Comparison of ENCODE assay signal across 22 cellular contexts in genomic region chr2:50863856-50864255, GRCh38.
DNase-seq lines count a peak whose midpoint lies in the region; ATAC-seq and TF ChIP-seq lines count a peak whose summit lies in the region.
"Had no signal": no experiment of that assay in that cellular context is flagged by ENCODE, and none has a peak within 500 bp of the region (broad histone marks: within the 10 kb centered on the region; RNA-seq: fewer than 3 reads in every experiment).

No MANE protein-coding gene starts in this region.

- TF ChIP-seq CTCF in MM.1S (IDR thresholded peaks at IDR 0.05; ENCODE audit: low read length) (no peak), WERI-Rb-1 (IDR thresholded peaks at IDR 0.05; ENCODE audit: low read depth, low read length) (no peak)

- ATAC-seq in GM18502 (IDR thresholded peaks at IDR 0.05; ENCODE audit: poor library complexity, unreplicated experiment): no peak
- ATAC-seq: K562, left lobe of liver had no signal

- peak overlapping the region; percentile 50 for H3K4me2 ChIP-seq in MM.1S (ENCODE audit: low read depth, low read length)
- H3K4me2 ChIP-seq: SK-N-SH had no signal

- H3K4me1 ChIP-seq in MM.1S (ENCODE audit: low read length): peaks cover 25% of the 10 kb centered on the region
- H3K4me1 ChIP-seq: adrenal gland had no signal

- H3K9me3 ChIP-seq in MM.1S (replicated peaks; ENCODE audit: insufficient read depth, low read length) (no peaks in the 10 kb centered on the region), WERI-Rb-1 (ENCODE audit: severe bottlenecking) (no peaks in the 10 kb centered on the region)
- H3K9me3 ChIP-seq: adrenal gland, SK-N-SH had no signal

- H3K4me3 ChIP-seq in MM.1S (ENCODE audit: low read length): no peak overlapping the region
- H3K4me3 ChIP-seq in WERI-Rb-1 (ENCODE audit: low read depth, low read length): no peak overlapping the region
- H3K4me3 ChIP-seq: adrenal gland, GM23248, K562, skin epidermis had no signal

- H2AFZ ChIP-seq in MM.1S (ENCODE audit: low read length): peak overlapping the region; percentile 14; the same call in 1 of the 2 replicates
- H2AFZ ChIP-seq: GM23248 had no signal

- H3K27ac ChIP-seq in MM.1S (ENCODE audit: low read length) (peak overlapping the region; percentile 43; the same call in 1 of the 2 replicates), WERI-Rb-1 (peak overlapping the region; percentile 30; the same call in 1 of the 2 replicates)
- H3K27ac ChIP-seq: 22Rv1, adrenal gland, GM23248, skin epidermis had no signal

- H3K36me3 ChIP-seq in MM.1S (replicated peaks; ENCODE audit: insufficient read depth, low read length) (no peaks in the 10 kb centered on the region), WERI-Rb-1 (no peaks in the 10 kb centered on the region)
- H3K36me3 ChIP-seq: adrenal gland had no signal

- H3K27me3 ChIP-seq in MM.1S (replicated peaks; ENCODE audit: insufficient read depth, low read length) (no peaks in the 10 kb centered on the region), WERI-Rb-1 (ENCODE audit: insufficient read depth, low read depth, severe bottlenecking) (no peaks in the 10 kb centered on the region)
- H3K27me3 ChIP-seq: adrenal gland had no signal

- no peaks in the 10 kb centered on the region for H3K79me2 ChIP-seq in MM.1S (ENCODE audit: low read length)

- no peak overlapping the region for H3K9ac ChIP-seq in MM.1S (ENCODE audit: low read length)
- H3K9ac ChIP-seq: GM23248, SK-N-SH had no signal

- DNase-seq in DMS79 treated with DMSO at 0.1 percent for 48 hours (lab: John Stamatoyannopoulos, UW): peak; percentile 52
- no peak for DNase-seq in DMS79 (lab: John Stamatoyannopoulos, UW)
- no peak for DNase-seq in MM.1S
- DNase-seq in NCI-H345 treated with DMSO at 0.1 percent for 48 hours (lab: John Stamatoyannopoulos, UW; ENCODE audit: unreplicated experiment): peak; percentile 66
- peak; percentile 23 for DNase-seq in WERI-Rb-1
- no peak for DNase-seq in NK-92 treated with Interleukin-12 subunit alpha and Interleukin-12 subunit beta, amount 100 ng/mL, for 24 hours (lab: John Stamatoyannopoulos, UW)
- DNase-seq in globus pallidus (ENCODE audit: low spot score): no peak
- DNase-seq: activated CD4-positive, alpha-beta T cell treated with anti-CD3 and anti-CD28 coated beads, Interleukin-2, amount 10 ng/mL, durations not matched to agents 7 days and 5 days; activated naive CD4-positive, alpha-beta T cell treated with Interleukin-2 at 50 U/mL for 16 hours; activated T-cell treated with anti-CD3 and anti-CD28 coated beads, Interleukin-2, amount 50 U/mL, for 48 hours; adrenal gland; effector CD4-positive, alpha-beta T cell; GM23248; naive B cell; NCI-H226; RPMI8226; SK-N-SH had no signal

- H3F3A ChIP-seq in MM.1S (ENCODE audit: insufficient read depth, low read length): peaks cover 9% of the 10 kb centered on the region; the same call in 1 of the 2 replicates

- H4K20me1 ChIP-seq in MM.1S (ENCODE audit: insufficient read depth, low read length): no peaks in the 10 kb centered on the region

- H3K9me2 ChIP-seq in MM.1S (replicated peaks; ENCODE audit: insufficient read depth, low read length): no peaks in the 10 kb centered on the region
- H3K9me2 ChIP-seq: SK-N-SH had no signal

Comparison
In these comparisons a context has a peak if more than half of its experiments do, and no peak if none do; other contexts are left out.
1. DNase-seq: peak in DMS79 treated with DMSO at 0.1 percent for 48 hours (single experiment), NCI-H345 treated with DMSO at 0.1 percent for 48 hours (single experiment) and WERI-Rb-1 (single experiment); none in DMS79 (single experiment), MM.1S (single experiment), NK-92 treated with Interleukin-12 subunit alpha and Interleukin-12 subunit beta, amount 100 ng/mL, for 24 hours (single experiment) and globus pallidus (single experiment).